In the genomic region with DNA sequence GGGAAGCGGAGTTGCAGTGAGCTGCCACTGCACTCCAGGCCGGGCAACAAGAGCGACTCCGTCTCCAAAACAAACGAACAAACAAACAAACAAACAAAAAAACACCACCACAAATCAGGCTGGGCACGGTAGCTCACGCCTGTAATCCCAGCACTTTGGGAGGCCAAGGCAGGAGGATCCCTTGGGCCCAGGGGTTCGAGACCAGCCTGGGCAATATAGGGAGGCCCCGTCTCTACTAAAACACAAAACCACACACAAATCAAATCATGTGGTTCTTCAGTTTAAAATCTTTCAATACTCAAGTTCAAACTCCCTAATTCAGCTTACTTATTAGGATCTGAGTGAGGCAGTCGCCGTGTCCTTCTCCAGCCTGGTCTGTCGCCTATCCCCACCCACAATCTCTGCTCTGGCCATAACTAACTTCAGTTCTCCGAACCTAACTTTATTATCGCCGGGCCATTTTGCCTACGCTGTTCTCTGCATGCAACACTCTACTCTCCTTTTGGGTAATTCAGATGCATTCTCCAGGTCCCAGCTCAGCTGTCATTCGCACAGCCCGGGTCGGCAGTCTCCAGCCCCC, we compare ENCODE assay signal across 8 cellular contexts. TPM values are rescaled to one million over a fixed set of nuclear protein-coding genes. Genes with fewer than 3 reads are reported as not detected.
DNase-seq lines count a peak whose midpoint lies in the region; ATAC-seq, FAIRE-seq and TF ChIP-seq lines count a peak whose summit lies in the region.

No MANE protein-coding gene starts in this region.

- WGBS in hepatocyte (ENCODE audit: low lambda C conversion rate, missing lambda C conversion rate): 37% methylated on average over 19 of the region's 19 CpGs

- no peak for FAIRE-seq in D721Med (lab: Jason Lieb, UNC)

- POLR2A ChIA-PET in Caco-2 (lab: Charles Lee): interaction anchor here (0.6 kb wide), 1 partner anchor 322 kb away, joined by 4 read pairs; no protein-coding TSS in a partner anchor
- POLR2A ChIA-PET in activated CD8-positive, alpha-beta T cell treated with anti-CD3 and anti-CD28 coated beads, Interleukin-2, amount 10 ng/mL, durations not matched to agents 7 days and 5 days (lab: Charles Lee): interaction anchor here (0.5 to 1.0 kb wide), 9 partner anchors 8 to 663 kb away, joined by 3 to 6 read pairs (median 3); partner anchors contain the start of genes NUSAP1 and OIP5

- peak overlapping the region; percentile 82 for H2AFZ ChIP-seq in hepatocyte

- DNase-seq in Caco-2 (no peak), hepatocyte (ENCODE audit: low spot score) (no peak), D721Med (ENCODE audit: insufficient read length, low spot score) (no peak)
- DNase-seq in activated CD8-positive, alpha-beta T cell treated with anti-CD3 and anti-CD28 coated beads, Interleukin-2, amount 10 ng/mL, durations not matched to agents 7 days and 5 days: no peak
- DNase-seq in NK-92 treated with Interleukin-12 subunit alpha and Interleukin-12 subunit beta, amount 100 ng/mL, for 24 hours (lab: John Stamatoyannopoulos, UW): no peak

- peaks cover 32% of the 10 kb centered on the region for H4K20me1 ChIP-seq in hepatocyte (ENCODE audit: insufficient read depth, poor library complexity, severe bottlenecking)

- TF ChIP-seq CTCF in Caco-2 (IDR thresholded peaks at IDR 0.05; ENCODE audit: insufficient read depth in 1 of 2, low read depth in 1 of 2, low read length in 1 of 2, severe bottlenecking in 1 of 2, unreplicated experiment in 1 of 2) (no peak), hepatocyte (IDR thresholded peaks at IDR 0.05; ENCODE audit: poor library complexity) (no peak), D721Med (IDR thresholded peaks at IDR 0.05; ENCODE audit: insufficient read depth, missing control alignments) (no peak)

- CTCF ChIA-PET in Caco-2 (lab: Charles Lee): no interaction called here
- CTCF ChIA-PET in activated CD8-positive, alpha-beta T cell treated with anti-CD3 and anti-CD28 coated beads, Interleukin-2, amount 10 ng/mL, durations not matched to agents 7 days and 5 days (lab: Charles Lee): no interaction called here

- H3K27ac ChIP-seq in hepatocyte: peak overlapping the region; percentile 90

- H3K27me3 Mint-ChIP-seq in Caco-2 (ENCODE audit: insufficient read depth, unreplicated experiment): no peaks in the 10 kb centered on the region
- no peaks in the 10 kb centered on the region for H3K27me3 Mint-ChIP-seq in activated CD8-positive, alpha-beta T cell treated with anti-CD3 and anti-CD28 coated beads, Interleukin-2, amount 10 ng/mL, durations not matched to agents 7 days and 5 days (ENCODE audit: low read depth)
- H3K27me3 Mint-ChIP-seq in stimulated activated memory B cell treated with anti-CD40 and anti-IgM and Interleukin-4, amounts not matched to agents 10 μg/mL and 1 μg/mL and 100 μg/mL, for 72 hours: no peaks in the 10 kb centered on the region

- no peaks in the 10 kb centered on the region for H3K4me1 Mint-ChIP-seq in Caco-2 (ENCODE audit: low read depth, unreplicated experiment)
- H3K4me1 Mint-ChIP-seq in activated CD8-positive, alpha-beta T cell treated with anti-CD3 and anti-CD28 coated beads, Interleukin-2, amount 10 ng/mL, durations not matched to agents 7 days and 5 days (ENCODE audit: low read depth): peaks cover 33% of the 10 kb centered on the region
- peaks cover 51% of the 10 kb centered on the region for H3K4me1 Mint-ChIP-seq in stimulated activated memory B cell treated with anti-CD40 and anti-IgM and Interleukin-4, amounts not matched to agents 10 μg/mL and 1 μg/mL and 100 μg/mL, for 72 hours

- no peaks in the 10 kb centered on the region for H3K36me3 ChIP-seq in Caco-2 (ENCODE audit: control insufficient read depth, insufficient read depth, low read length)
- no peaks in the 10 kb centered on the region for H3K36me3 ChIP-seq in hepatocyte (replicated peaks; ENCODE audit: insufficient read depth, low read depth)

- intact Hi-C loops in Caco-2 (cut with micrococcal nuclease; ENCODE audit: unreplicated experiment): no loop called here

- peaks cover 17% of the 10 kb centered on the region for H3K36me3 Mint-ChIP-seq in Caco-2 (ENCODE audit: insufficient read depth, unreplicated experiment)
- peaks cover 14% of the 10 kb centered on the region for H3K36me3 Mint-ChIP-seq in activated CD8-positive, alpha-beta T cell treated with anti-CD3 and anti-CD28 coated beads, Interleukin-2, amount 10 ng/mL, durations not matched to agents 7 days and 5 days (ENCODE audit: low read depth)
- H3K36me3 Mint-ChIP-seq in stimulated activated memory B cell treated with anti-CD40 and anti-IgM and Interleukin-4, amounts not matched to agents 10 μg/mL and 1 μg/mL and 100 μg/mL, for 72 hours: no peaks in the 10 kb centered on the region

- peak overlapping the region; percentile 94 for H3K27ac Mint-ChIP-seq in Caco-2 (ENCODE audit: unreplicated experiment)
- peak overlapping the region; percentile 93 for H3K27ac Mint-ChIP-seq in activated CD8-positive, alpha-beta T cell treated with anti-CD3 and anti-CD28 coated beads, Interleukin-2, amount 10 ng/mL, durations not matched to agents 7 days and 5 days
- peak overlapping the region; percentile 79 for H3K27ac Mint-ChIP-seq in stimulated activated memory B cell treated with anti-CD40 and anti-IgM and Interleukin-4, amounts not matched to agents 10 μg/mL and 1 μg/mL and 100 μg/mL, for 72 hours

- BruUV-seq in Caco-2 (replicated peaks; lab: Mats Ljungman, UMichigan): TSS peak; percentile 92

- no peaks in the 10 kb centered on the region for H3K9me3 ChIP-seq in Caco-2
- H3K9me3 ChIP-seq in hepatocyte (ENCODE audit: low read depth): no peaks in the 10 kb centered on the region

- peak overlapping the region; percentile 95 for H3K4me3 Mint-ChIP-seq in Caco-2 (ENCODE audit: unreplicated experiment)
- peak overlapping the region; percentile 94 for H3K4me3 Mint-ChIP-seq in activated CD8-positive, alpha-beta T cell treated with anti-CD3 and anti-CD28 coated beads, Interleukin-2, amount 10 ng/mL, durations not matched to agents 7 days and 5 days
- peak overlapping the region; percentile 94 for H3K4me3 Mint-ChIP-seq in stimulated activated memory B cell treated with anti-CD40 and anti-IgM and Interleukin-4, amounts not matched to agents 10 μg/mL and 1 μg/mL and 100 μg/mL, for 72 hours

- H3K9me2 ChIP-seq in hepatocyte (replicated peaks; ENCODE audit: insufficient read depth): no peaks in the 10 kb centered on the region

- ATAC-seq in HG02678 (IDR thresholded peaks at IDR 0.05; ENCODE audit: unreplicated experiment) (peak; percentile 2), HG02588 (IDR thresholded peaks at IDR 0.05; ENCODE audit: unreplicated experiment) (no peak)
- peak; percentile 18 for ATAC-seq in activated CD8-positive, alpha-beta T cell treated with anti-CD3 and anti-CD28 coated beads, Interleukin-2, amount 10 ng/mL, durations not matched to agents 7 days and 5 days
- peak; percentile 1 for ATAC-seq in stimulated activated memory B cell treated with anti-CD40 and anti-IgM and Interleukin-4, amounts not matched to agents 10 μg/mL and 1 μg/mL and 100 μg/mL, for 72 hours

- H3K4me1 ChIP-seq in Caco-2 (no peaks in the 10 kb centered on the region), hepatocyte (ENCODE audit: insufficient read depth) (peaks cover 25% of the 10 kb centered on the region)

- H3K4me3 ChIP-seq in Caco-2 (ENCODE audit: low read depth, low read length) (peak overlapping the region; percentile 94), hepatocyte (peak overlapping the region; percentile 95)

- H3K79me2 ChIP-seq in hepatocyte: peaks cover 59% of the 10 kb centered on the region

- H3K27me3 ChIP-seq in Caco-2 (replicated peaks; ENCODE audit: control insufficient read depth, insufficient read depth, low read length) (no peaks in the 10 kb centered on the region), hepatocyte (no peaks in the 10 kb centered on the region)

- H3K9me3 Mint-ChIP-seq in Caco-2 (ENCODE audit: unreplicated experiment): no peaks in the 10 kb centered on the region
- no peaks in the 10 kb centered on the region for H3K9me3 Mint-ChIP-seq in activated CD8-positive, alpha-beta T cell treated with anti-CD3 and anti-CD28 coated beads, Interleukin-2, amount 10 ng/mL, durations not matched to agents 7 days and 5 days (ENCODE audit: insufficient read depth)
- no peaks in the 10 kb centered on the region for H3K9me3 Mint-ChIP-seq in stimulated activated memory B cell treated with anti-CD40 and anti-IgM and Interleukin-4, amounts not matched to agents 10 μg/mL and 1 μg/mL and 100 μg/mL, for 72 hours

- peak overlapping the region; percentile 90 for H3K4me2 ChIP-seq in hepatocyte

RNA-seq across cellular contexts. Expression of gene RTF1, which starts 0.6 kb away (rescaled TPM):
- 40.8 TPM in 2 replicates for total RNA-seq in Caco-2 (2022)
- 10 to 100 TPM; 31.0 to 40.7 TPM for total RNA-seq in activated CD8-positive, alpha-beta T cell treated with anti-CD3 and anti-CD28 coated beads, Interleukin-2, amount 10 ng/mL, durations not matched to agents 7 days and 5 days
- total RNA-seq in hepatocyte: 30.7 and 34.1 TPM in 2 replicates
- polyA plus RNA-seq in hepatocyte: 73.4 and 91.1 TPM in 2 replicates

RNA-seq across cellular contexts. Expression of gene NDUFAF1, which starts 14.0 kb away (rescaled TPM):
- 13.3 and 18.3 TPM in 2 replicates for total RNA-seq in Caco-2 (2022)
- total RNA-seq in activated CD8-positive, alpha-beta T cell treated with anti-CD3 and anti-CD28 coated beads, Interleukin-2, amount 10 ng/mL, durations not matched to agents 7 days and 5 days: 10 to 100 TPM; 11.4 to 13.6 TPM
- 22.9 and 29.1 TPM in 2 replicates for total RNA-seq in hepatocyte
- 30.1 and 34.1 TPM in 2 replicates for polyA plus RNA-seq in hepatocyte
